10 cellular contexts compared by ENCODE assay signal in genomic region chr2:84782717-84783442, GRCh38.
DNase-seq lines count a peak whose midpoint lies in the region; ATAC-seq and TF ChIP-seq lines count a peak whose summit lies in the region.
"Had no signal": no experiment of that assay in that cellular context is flagged by ENCODE, and none has a peak within 500 bp of the region (broad histone marks: within the 10 kb centered on the region; RNA-seq: fewer than 3 reads in every experiment).

No MANE protein-coding gene starts in this region.

- intact Hi-C loops in left cardiac atrium (cut with DNase I) (no loop called here), cardiac septum (cut with DNase I) (loop anchor here (10.0 kb wide), 1 partner anchor 138 kb away; no protein-coding TSS in a partner anchor), testis (cut with DNase I; ENCODE audit: low total_unique reads) (no loop called here)

- WGBS in thymus = 89% methylated on average over 1 of the region's 1 CpG
- 48 to 61% methylated on average over 1 of the region's 1 CpG for WGBS in testis, 2 donors

- TF ChIP-seq CTCF in testis (IDR thresholded peaks at IDR 0.05) = no peak

- peaks cover 16% of the 10 kb centered on the region for H3K9me3 Mint-ChIP-seq in T-helper 1 cell treated with Interleukin-12 subunit alpha and Interleukin-12 subunit beta and Interleukin-4 antibody, amounts not matched to agents 30 μg/mL and 1 μg/mL, for 36 hours
- H3K9me3 Mint-ChIP-seq in central memory CD8-positive, alpha-beta T cell = peaks cover 6% of the 10 kb centered on the region

- no peaks in the 10 kb centered on the region for H3K4me1 ChIP-seq in thymus (ENCODE audit: control insufficient read depth, insufficient read depth, low read length)
- no peaks in the 10 kb centered on the region for H3K4me1 ChIP-seq in testis

- H3K4me3 ChIP-seq in thymus (ENCODE audit: low read length) = no peak overlapping the region
- no peak overlapping the region for H3K4me3 ChIP-seq in testis
- H3K4me3 ChIP-seq: ovary had no signal

- ATAC-seq in left cardiac atrium (peak; percentile 36 to 67), HG02885 (IDR thresholded peaks at IDR 0.05; ENCODE audit: poor library complexity, unreplicated experiment) (no peak)
- ATAC-seq in central memory CD8-positive, alpha-beta T cell (replicated peaks; ENCODE audit: extremely low read depth, poor library complexity, severe bottlenecking) = peak; percentile 89

- peak overlapping the region; percentile 91 for H3K27ac Mint-ChIP-seq in T-helper 1 cell treated with Interleukin-12 subunit alpha and Interleukin-12 subunit beta and Interleukin-4 antibody, amounts not matched to agents 30 μg/mL and 1 μg/mL, for 36 hours
- H3K27ac Mint-ChIP-seq in central memory CD8-positive, alpha-beta T cell (ENCODE audit: low read depth) = peak overlapping the region; percentile 79

- H3K9me3 ChIP-seq in thymus (ENCODE audit: control insufficient read depth) (no peaks in the 10 kb centered on the region), testis (no peaks in the 10 kb centered on the region)
- H3K9me3 ChIP-seq: ovary had no signal

- H3K27ac ChIP-seq in thymus (ENCODE audit: low read depth) = peak overlapping the region; percentile 32
- H3K27ac ChIP-seq in testis = no peak overlapping the region
- H3K27ac ChIP-seq: ovary had no signal

- H3K27me3 ChIP-seq in thymus (ENCODE audit: control insufficient read depth, insufficient read depth) (no peaks in the 10 kb centered on the region), testis (no peaks in the 10 kb centered on the region)
- H3K27me3 ChIP-seq: ovary had no signal

- no peaks in the 10 kb centered on the region for H3K27me3 Mint-ChIP-seq in T-helper 1 cell treated with Interleukin-12 subunit alpha and Interleukin-12 subunit beta and Interleukin-4 antibody, amounts not matched to agents 30 μg/mL and 1 μg/mL, for 36 hours (ENCODE audit: low read depth)
- H3K27me3 Mint-ChIP-seq in central memory CD8-positive, alpha-beta T cell = no peaks in the 10 kb centered on the region

- no peak for TF ChIP-seq POLR2A in testis (IDR thresholded peaks at IDR 0.05)

- H3K36me3 ChIP-seq in thymus (ENCODE audit: control insufficient read depth, insufficient read depth) (no peaks in the 10 kb centered on the region), testis (ENCODE audit: low read depth, missing control alignments) (no peaks in the 10 kb centered on the region)
- H3K36me3 ChIP-seq: ovary had no signal

- peaks cover 57% of the 10 kb centered on the region for H3K4me1 Mint-ChIP-seq in T-helper 1 cell treated with Interleukin-12 subunit alpha and Interleukin-12 subunit beta and Interleukin-4 antibody, amounts not matched to agents 30 μg/mL and 1 μg/mL, for 36 hours (ENCODE audit: low read depth)
- peaks cover 82% of the 10 kb centered on the region for H3K4me1 Mint-ChIP-seq in central memory CD8-positive, alpha-beta T cell

- H3K36me3 Mint-ChIP-seq in T-helper 1 cell treated with Interleukin-12 subunit alpha and Interleukin-12 subunit beta and Interleukin-4 antibody, amounts not matched to agents 30 μg/mL and 1 μg/mL, for 36 hours (ENCODE audit: low read depth) = peaks cover 15% of the 10 kb centered on the region
- peaks cover 5% of the 10 kb centered on the region for H3K36me3 Mint-ChIP-seq in central memory CD8-positive, alpha-beta T cell (ENCODE audit: insufficient read depth)

- peak overlapping the region; percentile 54 for H3K4me3 Mint-ChIP-seq in T-helper 1 cell treated with Interleukin-12 subunit alpha and Interleukin-12 subunit beta and Interleukin-4 antibody, amounts not matched to agents 30 μg/mL and 1 μg/mL, for 36 hours
- H3K4me3 Mint-ChIP-seq in central memory CD8-positive, alpha-beta T cell = peak overlapping the region; percentile 47

- DNase-seq in left cardiac atrium = no peak
- DNase-seq in cardiac septum (ENCODE audit: low spot score) = no peak
- DNase-seq in central memory CD8-positive, alpha-beta T cell (ENCODE audit: low spot score in 2 of 2) = peak in 1 of 2 donors; percentile 50
- no peak for DNase-seq in RPMI8226
- DNase-seq in testis = no peak
- DNase-seq: NCI-H510A treated with DMSO at 0.1 percent for 48 hours, ovary had no signal
